7 cellular contexts compared by ENCODE assay signal in genomic region chr6:163956571-163957407, GRCh38.
A peak's percentile ranks its signal among the peaks of the same experiment; 100 is the strongest.
DNase-seq lines count a peak whose midpoint lies in the region; ATAC-seq, FAIRE-seq and TF ChIP-seq lines count a peak whose summit lies in the region.

No MANE protein-coding gene starts in this region.

- peak overlapping the region; percentile 62 for H3K4me2 ChIP-seq in skeletal muscle satellite cell (ENCODE audit: low read length)

- POLR2A ChIA-PET in HEK293 (lab: Yijun Ruan, JAX) = no interaction called here

- intact Hi-C loops in right cardiac atrium (cut with DNase I) = loop anchor here (5.0 to 10.0 kb wide), 5 partner anchors 212 to 772 kb away; no protein-coding TSS in a partner anchor

- H3K4me1 ChIP-seq in HEK293 (ENCODE audit: control insufficient read depth, insufficient read depth, low read length) (no peaks in the 10 kb centered on the region), right cardiac atrium (ENCODE audit: control insufficient read depth, insufficient read depth, low read length) (no peaks in the 10 kb centered on the region), skeletal muscle satellite cell (ENCODE audit: control insufficient read depth, insufficient read depth, low read length) (peaks cover 3% of the 10 kb centered on the region)

- no peak for TF ChIP-seq POLR2A in GM12891 (IDR thresholded peaks at IDR 0.05; ENCODE audit: low read depth, low read length)

- H3K27ac ChIP-seq in HEK293 (ENCODE audit: extremely low read depth, low read depth, low read length) = no peak overlapping the region
- no peak overlapping the region for H3K27ac ChIP-seq in right cardiac atrium (ENCODE audit: low read length)

- WGBS in right cardiac atrium = 22% methylated on average over 12 of the region's 12 CpGs

- H3K9ac ChIP-seq in skeletal muscle satellite cell (ENCODE audit: low read depth, low read length) = no peak overlapping the region

- peak; percentile 89 to 92 for ATAC-seq in right cardiac atrium

- no peak overlapping the region for H3K4me3 ChIP-seq in HEK293 (ENCODE audit: low read depth, low read length)
- no peak overlapping the region for H3K4me3 ChIP-seq in MG63
- H3K4me3 ChIP-seq in right cardiac atrium (ENCODE audit: low read length) = no peak overlapping the region
- H3K4me3 ChIP-seq in skeletal muscle satellite cell (ENCODE audit: low read length) = no peak overlapping the region

- H3K27me3 ChIP-seq in MG63 (no peaks in the 10 kb centered on the region), right cardiac atrium (ENCODE audit: control insufficient read depth, insufficient read depth) (no peaks in the 10 kb centered on the region), skeletal muscle satellite cell (ENCODE audit: control insufficient read depth, insufficient read depth, low read length) (no peaks in the 10 kb centered on the region)

- peak; percentile 93 for FAIRE-seq in GM12891 (lab: Jason Lieb, UNC)

- DNase-seq in GM12891 (ENCODE audit: insufficient read length, low spot score) (peak; percentile 61), MG63 (peak; percentile 57), T follicular helper cell (ENCODE audit: low read depth) (peak; percentile 24), amniotic epithelial cell (ENCODE audit: low read depth) (peak; percentile 36), right cardiac atrium (peak; percentile 81 to 94 (median 90))

- H3K9me3 ChIP-seq in HEK293 (ENCODE audit: control insufficient read depth, insufficient read depth, low read depth, low read length) (no peaks in the 10 kb centered on the region), MG63 (no peaks in the 10 kb centered on the region), right cardiac atrium (ENCODE audit: control insufficient read depth, low read length) (no peaks in the 10 kb centered on the region), skeletal muscle satellite cell (replicated peaks; ENCODE audit: low read length) (no peaks in the 10 kb centered on the region)

- H3K36me3 ChIP-seq in HEK293 (ENCODE audit: control insufficient read depth in 2 of 2, insufficient read depth in 1 of 2, low read length in 2 of 2) = no peaks in the 10 kb centered on the region
- no peaks in the 10 kb centered on the region for H3K36me3 ChIP-seq in MG63
- H3K36me3 ChIP-seq in skeletal muscle satellite cell (ENCODE audit: insufficient read depth, low read length) = no peaks in the 10 kb centered on the region

- TF ChIP-seq CTCF in HEK293 (tag by site-specific recombination; IDR thresholded peaks at IDR 0.05) = peak; percentile 51

- CTCF ChIA-PET in HEK293 (lab: Yijun Ruan, JAX) = interaction anchor here (0.6 to 1.9 kb wide), 15 partner anchors 10 to 909 kb away, joined by 3 to 9 read pairs (median 3); no protein-coding TSS in a partner anchor

TF ChIP-seq in GM12891, 5 proteins besides CTCF, POLR2A, EP300 and RAD21:
- TF ChIP-seq POU2F2 (IDR thresholded peaks at IDR 0.05; ENCODE audit: low read depth, low read length) (peak; percentile 25; the same call in 1 of the 2 replicates), POLR2AphosphoS5 (IDR thresholded peaks at IDR 0.05; ENCODE audit: low read depth, low read length) (no peak), SPI1 (IDR thresholded peaks at IDR 0.05; ENCODE audit: low read depth, low read length) (no peak), PAX5 (IDR thresholded peaks at IDR 0.05; ENCODE audit: insufficient read depth, low read length, severe bottlenecking) (no peak), TAF1 (IDR thresholded peaks at IDR 0.05; ENCODE audit: low read depth, low read length) (no peak)

TF ChIP-seq in HEK293, 187 proteins besides CTCF, POLR2A, EP300 and RAD21:
- TF ChIP-seq ZFP69B (tag by site-specific recombination; IDR thresholded peaks at IDR 0.05) (no peak), SP2 (tag by site-specific recombination; IDR thresholded peaks at IDR 0.05) (no peak), SCRT2 (tag by site-specific recombination; IDR thresholded peaks at IDR 0.05) (peak; percentile 98), ZNF473 (tag by site-specific recombination; IDR thresholded peaks at IDR 0.05) (no peak), ZNF654 (tag by site-specific recombination; IDR thresholded peaks at IDR 0.05; ENCODE audit: low read depth) (peak; percentile 94), ZNF514 (tag by site-specific recombination; IDR thresholded peaks at IDR 0.05) (no peak), ZNF2 (tag by site-specific recombination; IDR thresholded peaks at IDR 0.05) (peak; percentile 89), ZNF660 (tag by site-specific recombination; IDR thresholded peaks at IDR 0.05) (peak; percentile 89), ZNF24 (tag by site-specific recombination; IDR thresholded peaks at IDR 0.05) (no peak), ZNF214 (tag by site-specific recombination; IDR thresholded peaks at IDR 0.05; ENCODE audit: borderline replicate concordance) (no peak), ZBTB21 (tag by site-specific recombination; IDR thresholded peaks at IDR 0.05) (no peak), ZSCAN30 (tag by site-specific recombination; IDR thresholded peaks at IDR 0.05) (no peak), ZNF112 (tag by site-specific recombination; IDR thresholded peaks at IDR 0.05) (no peak), SCRT1 (tag by site-specific recombination; IDR thresholded peaks at IDR 0.05; ENCODE audit: borderline replicate concordance) (peak; percentile 85), ZNF121 (tag by site-specific recombination; IDR thresholded peaks at IDR 0.05) (no peak), ZNF596 (tag by site-specific recombination; IDR thresholded peaks at IDR 0.05) (no peak), ZNF239 (tag by site-specific recombination; IDR thresholded peaks at IDR 0.05) (peak; percentile 80; the same call in 1 of the 2 replicates), ZNF335 (tag by site-specific recombination; conservative IDR thresholded peaks at IDR 0.05) (no peak), ZBTB7A (tag by site-specific recombination; IDR thresholded peaks at IDR 0.05; ENCODE audit: low read depth) (no peak), ZNF843 (tag by site-specific recombination; IDR thresholded peaks at IDR 0.05) (no peak), ZEB2 (tag by site-specific recombination; IDR thresholded peaks at IDR 0.05) (no peak), ZNF23 (tag by site-specific recombination; IDR thresholded peaks at IDR 0.05; ENCODE audit: borderline replicate concordance) (no peak), ZNF324 (tag by site-specific recombination; IDR thresholded peaks at IDR 0.05) (no peak), ZNF837 (tag by site-specific recombination; IDR thresholded peaks at IDR 0.05) (no peak), ZNF585B (tag by site-specific recombination; IDR thresholded peaks at IDR 0.05) (no peak)

Comparison
In these comparisons a context has a peak if more than half of its experiments do, and no peak if none do; other contexts are left out.
1. DNase-seq: peak in every context shown above with its lines; median percentile 90 in right cardiac atrium; 61 in GM12891; 57 in MG63; 36 in amniotic epithelial cell; 24 in T follicular helper cell.